ENCODE assay signal across 8 cellular contexts in genomic region chr3:64188810-64189560, GRCh38. TPM values are rescaled to one million over a fixed set of nuclear protein-coding genes. Genes with fewer than 3 reads are reported as not detected.
DNase-seq lines count a peak whose midpoint lies in the region; TF ChIP-seq lines count a peak whose summit lies in the region.

No MANE protein-coding gene starts in this region.

- H3K79me2 ChIP-seq in smooth muscle cell (ENCODE audit: low read depth), result peaks cover 52% of the 10 kb centered on the region

- no peaks in the 10 kb centered on the region for H4K20me1 ChIP-seq in smooth muscle cell (ENCODE audit: low read depth)

- no peak overlapping the region for H3K4me3 ChIP-seq in smooth muscle cell

- peak overlapping the region; percentile 78 for H3K9ac ChIP-seq in smooth muscle cell (ENCODE audit: low read depth)

- H3K4me1 Mint-ChIP-seq in brain, result peaks cover 64% of the 10 kb centered on the region
- H3K4me1 Mint-ChIP-seq in activated T-helper 2 cell treated with anti-CD3 and anti-CD28 coated beads, Interferon-gamma antibody, Interleukin-2, Interleukin-4, amounts not matched to agents 10 μg/mL and 5 μg/mL and 100 μg/mL, durations not matched to agents 14 hours and 24 hours and 36 hours (ENCODE audit: low read depth), result no peaks in the 10 kb centered on the region

- peak overlapping the region in 2 of 5 experiments; percentile 8 to 18 for H3K4me3 Mint-ChIP-seq in brain
- no peak overlapping the region for H3K4me3 Mint-ChIP-seq in activated T-helper 2 cell treated with anti-CD3 and anti-CD28 coated beads, Interferon-gamma antibody, Interleukin-2, Interleukin-4, amounts not matched to agents 10 μg/mL and 5 μg/mL and 100 μg/mL, durations not matched to agents 14 hours and 24 hours and 36 hours (ENCODE audit: low read depth)

- peak; percentile 86 for DNase-seq in HS-5 (ENCODE audit: low read depth)
- DNase-seq in islet precursor cell, result peak; percentile 93
- DNase-seq in smooth muscle cell (lab: John Stamatoyannopoulos, UW; ENCODE audit: unreplicated experiment), result no peak
- no peak for DNase-seq in HuH-7 (ENCODE audit: low spot score)
- DNase-seq in DMS79 (lab: John Stamatoyannopoulos, UW), result no peak
- no peak for DNase-seq in activated T-helper 2 cell treated with anti-CD3 and anti-CD28 coated beads, Interferon-gamma antibody, Interleukin-2, Interleukin-4, amounts not matched to agents 10 μg/mL and 5 μg/mL and 100 μg/mL, durations not matched to agents 14 hours and 24 hours and 36 hours (ENCODE audit: low spot score)
- no peak for DNase-seq in stimulated activated CD4-positive, alpha-beta T cell treated with anti-CD3 and anti-CD28 coated beads, Interleukin-4, amount 100 ng/mL, for 1 hour

- H3K4me2 ChIP-seq in smooth muscle cell, result peak overlapping the region; percentile 56

- peak overlapping the region; percentile 97 for H3K27ac ChIP-seq in smooth muscle cell (ENCODE audit: low read depth)

- H3F3A ChIP-seq in smooth muscle cell (ENCODE audit: low read depth), result peaks cover 48% of the 10 kb centered on the region

- H3K9me3 ChIP-seq in smooth muscle cell (replicated peaks; ENCODE audit: low read depth), result no peaks in the 10 kb centered on the region

- 7% methylated on average over 7 of the region's 7 CpGs for WGBS in smooth muscle cell (ENCODE audit: low lambda C conversion rate)

- peak overlapping the region; percentile 54 to 95 (median 91) for H3K27ac Mint-ChIP-seq in brain
- no peak overlapping the region for H3K27ac Mint-ChIP-seq in activated T-helper 2 cell treated with anti-CD3 and anti-CD28 coated beads, Interferon-gamma antibody, Interleukin-2, Interleukin-4, amounts not matched to agents 10 μg/mL and 5 μg/mL and 100 μg/mL, durations not matched to agents 14 hours and 24 hours and 36 hours

- H3K4me1 ChIP-seq in smooth muscle cell (ENCODE audit: low read depth), result peaks cover 32% of the 10 kb centered on the region

- H2AFZ ChIP-seq in smooth muscle cell (ENCODE audit: low read depth), result no peak overlapping the region

- TF ChIP-seq CTCF in brain (conservative IDR thresholded peaks at IDR 0.05) (no peak), smooth muscle cell (IDR thresholded peaks at IDR 0.05; ENCODE audit: borderline replicate concordance, insufficient read depth, poor library complexity, severe bottlenecking) (no peak)

- H3K27me3 Mint-ChIP-seq in brain, result no peaks in the 10 kb centered on the region
- peaks cover 1% of the 10 kb centered on the region for H3K27me3 Mint-ChIP-seq in activated T-helper 2 cell treated with anti-CD3 and anti-CD28 coated beads, Interferon-gamma antibody, Interleukin-2, Interleukin-4, amounts not matched to agents 10 μg/mL and 5 μg/mL and 100 μg/mL, durations not matched to agents 14 hours and 24 hours and 36 hours (ENCODE audit: low read depth)

- H3K27me3 ChIP-seq in smooth muscle cell (ENCODE audit: low read depth), result no peaks in the 10 kb centered on the region

- intact Hi-C loops in activated T-helper 2 cell treated with anti-CD3 and anti-CD28 coated beads, Interferon-gamma antibody, Interleukin-2, Interleukin-4, amounts not matched to agents 10 μg/mL and 5 μg/mL and 100 μg/mL, durations not matched to agents 14 hours and 24 hours and 36 hours (cut with micrococcal nuclease), result no loop called here

- peaks cover 4 to 11% (median 8%) of the 10 kb centered on the region in 5 experiments for H3K9me3 Mint-ChIP-seq in brain
- H3K9me3 Mint-ChIP-seq in activated T-helper 2 cell treated with anti-CD3 and anti-CD28 coated beads, Interferon-gamma antibody, Interleukin-2, Interleukin-4, amounts not matched to agents 10 μg/mL and 5 μg/mL and 100 μg/mL, durations not matched to agents 14 hours and 24 hours and 36 hours, result peaks cover 4% of the 10 kb centered on the region

- H3K36me3 ChIP-seq in smooth muscle cell (ENCODE audit: low read depth), result no peaks in the 10 kb centered on the region

- H3K36me3 Mint-ChIP-seq in brain, result peaks cover 23% of the 10 kb centered on the region
- H3K36me3 Mint-ChIP-seq in activated T-helper 2 cell treated with anti-CD3 and anti-CD28 coated beads, Interferon-gamma antibody, Interleukin-2, Interleukin-4, amounts not matched to agents 10 μg/mL and 5 μg/mL and 100 μg/mL, durations not matched to agents 14 hours and 24 hours and 36 hours (ENCODE audit: low read depth), result no peaks in the 10 kb centered on the region

RNA-seq across cellular contexts. Expression of gene PRICKLE2, which starts 36.3 kb away (rescaled TPM):
- 2.5 TPM for polyA plus RNA-seq in brain (ENCODE audit: insufficient read depth, low read depth, low replicate concordance)
- total RNA-seq in smooth muscle cell, result 49.9 and 68.9 TPM in 2 replicates
- polyA plus RNA-seq in smooth muscle cell, result 7.8 and 13.3 TPM in 2 replicates
- not detected in 2 replicates for total RNA-seq in activated T-helper 2 cell treated with anti-CD3 and anti-CD28 coated beads, Interferon-gamma antibody, Interleukin-2, Interleukin-4, amounts not matched to agents 10 μg/mL and 5 μg/mL and 100 μg/mL, durations not matched to agents 14 hours and 24 hours and 36 hours

Comparison
In these comparisons a context has a peak if more than half of its experiments do, and no peak if none do; other contexts are left out.
1. DNase-seq: peak in HS-5 (single experiment) and islet precursor cell (single experiment); none in smooth muscle cell (single experiment), HuH-7 (single experiment), DMS79 (single experiment), activated T-helper 2 cell treated with anti-CD3 and anti-CD28 coated beads, Interferon-gamma antibody, Interleukin-2, Interleukin-4, amounts not matched to agents 10 μg/mL and 5 μg/mL and 100 μg/mL, durations not matched to agents 14 hours and 24 hours and 36 hours (single experiment) and stimulated activated CD4-positive, alpha-beta T cell treated with anti-CD3 and anti-CD28 coated beads, Interleukin-4, amount 100 ng/mL, for 1 hour (single experiment).
2. RNA of gene PRICKLE2, which starts 36.3 kb away (total RNA-seq): 49.9 to 68.9 TPM in smooth muscle cell; not detected in activated T-helper 2 cell treated with anti-CD3 and anti-CD28 coated beads, Interferon-gamma antibody, Interleukin-2, Interleukin-4, amounts not matched to agents 10 μg/mL and 5 μg/mL and 100 μg/mL, durations not matched to agents 14 hours and 24 hours and 36 hours; every median in the first group is over 10 times any median in the second.